In the genomic region with DNA sequence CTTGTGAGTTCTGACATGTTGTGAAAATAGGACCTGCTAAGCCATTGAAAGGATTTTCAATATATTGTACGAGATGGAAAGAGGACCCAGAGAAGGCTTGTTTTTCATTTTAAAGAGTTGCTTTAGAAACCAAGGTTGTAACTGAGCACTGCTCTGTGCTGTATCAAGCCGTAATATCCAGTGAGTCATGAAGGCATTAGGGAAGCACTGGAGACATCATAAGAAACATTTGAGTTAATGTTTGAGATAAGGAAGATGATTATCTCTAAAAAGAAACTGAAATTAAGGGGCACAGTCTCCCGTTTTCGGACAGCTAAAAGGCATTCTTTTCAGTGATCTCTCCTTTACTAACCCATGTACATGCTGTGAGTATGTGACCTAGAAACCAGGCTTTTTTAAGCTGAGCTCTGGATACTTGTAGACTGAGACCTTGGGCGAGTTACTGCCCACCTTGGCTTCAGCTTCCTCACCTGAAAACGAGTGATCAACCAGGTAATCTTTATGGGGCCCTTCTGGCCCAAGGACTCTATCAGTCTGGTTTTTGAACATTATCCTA, we compare ENCODE assay signal across 9 cellular contexts.
DNase-seq lines count a peak whose midpoint lies in the region; ATAC-seq and TF ChIP-seq lines count a peak whose summit lies in the region.
"Had no signal": no experiment of that assay in that cellular context is flagged by ENCODE, and none has a peak within 500 bp of the region (broad histone marks: within the 10 kb centered on the region; RNA-seq: fewer than 3 reads in every experiment).

No MANE protein-coding gene starts in this region.

- intact Hi-C loops in natural killer cell (cut with micrococcal nuclease): loop anchor here (10.0 kb wide), 1 partner anchor 116 kb away; no protein-coding TSS in a partner anchor

- no peaks in the 10 kb centered on the region for H3K9me3 ChIP-seq in T-helper 17 cell (ENCODE audit: control insufficient read depth, low read length, poor library complexity, severe bottlenecking)

- no peaks in the 10 kb centered on the region for H3K9me3 Mint-ChIP-seq in chondrocyte (ENCODE audit: low read depth)
- no peaks in the 10 kb centered on the region for H3K9me3 Mint-ChIP-seq in natural killer cell
- H3K9me3 Mint-ChIP-seq in naive thymus-derived CD8-positive, alpha-beta T cell: no peaks in the 10 kb centered on the region

- H3K4me3 Mint-ChIP-seq in chondrocyte (ENCODE audit: unreplicated experiment) (no peak overlapping the region), natural killer cell (peak overlapping the region; percentile 25), T-helper 17 cell (no peak overlapping the region)
- no peak overlapping the region for H3K4me3 Mint-ChIP-seq in naive thymus-derived CD8-positive, alpha-beta T cell

- no peak for TF ChIP-seq CTCF in NB4 (IDR thresholded peaks at IDR 0.05; ENCODE audit: low read depth, low read length)
- no peak for TF ChIP-seq CTCF in chondrocyte (IDR thresholded peaks at IDR 0.05)
- TF ChIP-seq CTCF in natural killer cell (IDR thresholded peaks at IDR 0.05): no peak

- ATAC-seq in natural killer cell (no peak), HG03469 (IDR thresholded peaks at IDR 0.05; ENCODE audit: unreplicated experiment) (no peak), T-helper 17 cell (no peak)
- ATAC-seq in naive thymus-derived CD8-positive, alpha-beta T cell: no peak

- no peak overlapping the region for H3K4me3 ChIP-seq in NB4 (ENCODE audit: low read depth, low read length)

- H3K27me3 Mint-ChIP-seq in chondrocyte (ENCODE audit: low read depth): no peaks in the 10 kb centered on the region
- no peaks in the 10 kb centered on the region for H3K27me3 Mint-ChIP-seq in natural killer cell (ENCODE audit: low read depth in 2 of 2)
- no peaks in the 10 kb centered on the region for H3K27me3 Mint-ChIP-seq in T-helper 17 cell
- H3K27me3 Mint-ChIP-seq in naive thymus-derived CD8-positive, alpha-beta T cell: no peaks in the 10 kb centered on the region

- DNase-seq in AG08395 (ENCODE audit: low spot score) (peak; percentile 19), NB4 (ENCODE audit: low read depth) (peak; percentile 41), chondrocyte (ENCODE audit: low spot score) (no peak), natural killer cell (no peak), T-helper 17 cell (no peak), caudate nucleus (lab: John Stamatoyannopoulos, UW) (no peak)
- no peak for DNase-seq in naive thymus-derived CD8-positive, alpha-beta T cell
- DNase-seq: stimulated activated CD4-positive, alpha-beta T cell treated with anti-CD3 and anti-CD28 coated beads, Interleukin-2, amount 100 ng/mL, for 48 hours had no signal

- POLR2A ChIA-PET in naive thymus-derived CD8-positive, alpha-beta T cell (lab: Charles Lee): no interaction called here

- peak overlapping the region; percentile 55 for H3K27ac Mint-ChIP-seq in chondrocyte (ENCODE audit: unreplicated experiment)
- peak overlapping the region; percentile 93 to 94 for H3K27ac Mint-ChIP-seq in natural killer cell
- no peak overlapping the region for H3K27ac Mint-ChIP-seq in T-helper 17 cell
- H3K27ac Mint-ChIP-seq in naive thymus-derived CD8-positive, alpha-beta T cell: peak overlapping the region in 1 of 10 donors; percentile 41

- no peak overlapping the region for H3K27ac ChIP-seq in caudate nucleus (ENCODE audit: low read depth, low read length)

- H3K4me1 Mint-ChIP-seq in chondrocyte (ENCODE audit: low read depth) (peaks cover 57% of the 10 kb centered on the region), natural killer cell (peaks cover 37 to 47% of the 10 kb centered on the region in 2 donors), T-helper 17 cell (peaks cover 5% of the 10 kb centered on the region)
- H3K4me1 Mint-ChIP-seq in naive thymus-derived CD8-positive, alpha-beta T cell: peaks cover 0 to 35% (median 15%) of the 10 kb centered on the region in 4 donors

- H3K36me3 Mint-ChIP-seq in chondrocyte (ENCODE audit: low read depth): no peaks in the 10 kb centered on the region
- no peaks in the 10 kb centered on the region for H3K36me3 Mint-ChIP-seq in natural killer cell
- peaks cover 2% of the 10 kb centered on the region for H3K36me3 Mint-ChIP-seq in T-helper 17 cell (ENCODE audit: low read depth)
- no peaks in the 10 kb centered on the region for H3K36me3 Mint-ChIP-seq in naive thymus-derived CD8-positive, alpha-beta T cell

- no peak for TF ChIP-seq POLR2A in NB4 (IDR thresholded peaks at IDR 0.05; ENCODE audit: extremely low read depth, insufficient read length)

Comparison
In these comparisons a context has a peak if more than half of its experiments do, and no peak if none do; other contexts are left out.
1. DNase-seq: peak in AG08395 (single experiment) and NB4 (single experiment); none in chondrocyte (single experiment), natural killer cell (single experiment), T-helper 17 cell (0 of 3), caudate nucleus (0 of 61) and naive thymus-derived CD8-positive, alpha-beta T cell (0 of 10).